24 cellular contexts compared by ENCODE assay signal in genomic region chr2:158481116-158481515, GRCh38. TPM values are rescaled to one million over a fixed set of nuclear protein-coding genes. Genes with fewer than 3 reads are reported as not detected.
"Had no signal": no experiment of that assay in that cellular context is flagged by ENCODE, and none has a peak within 500 bp of the region (broad histone marks: within the 10 kb centered on the region; RNA-seq: fewer than 3 reads in every experiment).

No MANE protein-coding gene starts in this region.

- H3K4me2 ChIP-seq: KMS-11 had no signal

- H3K27me3 Mint-ChIP-seq: IgD-negative memory B cell had no signal

- H3K9ac ChIP-seq: KMS-11 had no signal

- H3K27ac Mint-ChIP-seq: IgD-negative memory B cell had no signal

- H3K4me3 Mint-ChIP-seq: IgD-negative memory B cell had no signal

- DNase-seq: Kasumi-1, MM.1S, NCI-H1092 treated with DMSO at 0.1 percent for 48 hours, NCI-H1436, NCI-H187, NCI-H2029, NCI-H2081 treated with DMSO at 0.1 percent for 48 hours, NCI-H2171, NCI-H226, NCI-H446, NCI-H510A, NCI-H524 treated with DMSO at 0.1 percent for 48 hours, NCI-H69, NCI-H774, SHP77 treated with DMSO at 0.1 percent for 48 hours, SJCRH30 had no signal

- ATAC-seq: K562, Panc1, SK-N-SH treated with all-trans-retinoic acid at 6 μM for 48 hours had no signal

- H3K9me3 ChIP-seq: SJCRH30 had no signal

- H3K27me3 ChIP-seq: SJCRH30 had no signal

- H3K4me1 ChIP-seq: SJCRH30 had no signal

- H3K4me3 ChIP-seq: K562, SJCRH30 had no signal

- FAIRE-seq: HTR-8/SVneo had no signal

- H3K27ac ChIP-seq: HL-60, KMS-11, RWPE1, SJCRH30 had no signal

- H3K4me1 Mint-ChIP-seq: IgD-negative memory B cell had no signal

RNA-seq across cellular contexts. Expression of gene CCDC148, which starts 24.6 kb away (rescaled TPM):
- polyA plus RNA-seq: IgD-negative memory B cell had no signal
